In the genomic region with DNA sequence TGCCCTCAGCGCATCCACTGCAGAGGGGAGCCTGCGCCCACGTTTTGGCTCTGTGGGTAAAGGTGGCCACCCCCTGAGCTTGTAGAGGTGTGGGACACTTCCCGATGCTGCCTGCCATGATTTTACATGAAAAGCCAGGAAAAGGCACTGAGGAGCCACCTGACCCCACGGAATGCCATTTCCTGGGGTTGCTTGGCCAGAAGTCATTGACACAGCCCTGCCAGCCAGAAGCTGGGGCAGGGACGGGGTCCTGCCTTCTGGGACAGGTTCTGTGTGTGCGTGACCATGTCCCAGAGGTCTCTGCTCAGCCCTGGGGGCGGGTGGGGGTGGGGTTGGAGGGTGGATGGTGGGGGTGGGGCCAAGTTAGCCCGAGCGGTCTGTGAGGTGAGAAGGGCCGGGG, we compare ENCODE assay signal across 8 cellular contexts. TPM values are rescaled to one million over a fixed set of nuclear protein-coding genes. Genes with fewer than 3 reads are reported as not detected.
"Had no signal": no experiment of that assay in that cellular context is flagged by ENCODE, and none has a peak within 500 bp of the region (broad histone marks: within the 10 kb centered on the region; RNA-seq: fewer than 3 reads in every experiment).

No MANE protein-coding gene starts in this region.

RNA-seq across cellular contexts. Expression of gene APOD, which starts 39.8 kb away (rescaled TPM):
- total RNA-seq: activated CD4-positive, alpha-beta T cell treated with anti-CD3 and anti-CD28 coated beads for 36 hours; activated CD4-positive, alpha-beta T cell treated with anti-CD3 and anti-CD28 coated beads, Interleukin-2, amount 10 ng/mL, durations not matched to agents 7 days and 5 days; activated naive CD8-positive, alpha-beta T cell treated with anti-CD3 and anti-CD28 coated beads, Interleukin-2, amount 10 ng/mL, durations not matched to agents 7 days and 5 days; cardiac muscle cell; OCI-LY7; SJSA1; T-helper 17 cell; WTC11 had no signal
